29 cellular contexts compared by ENCODE assay signal in the genomic region with DNA sequence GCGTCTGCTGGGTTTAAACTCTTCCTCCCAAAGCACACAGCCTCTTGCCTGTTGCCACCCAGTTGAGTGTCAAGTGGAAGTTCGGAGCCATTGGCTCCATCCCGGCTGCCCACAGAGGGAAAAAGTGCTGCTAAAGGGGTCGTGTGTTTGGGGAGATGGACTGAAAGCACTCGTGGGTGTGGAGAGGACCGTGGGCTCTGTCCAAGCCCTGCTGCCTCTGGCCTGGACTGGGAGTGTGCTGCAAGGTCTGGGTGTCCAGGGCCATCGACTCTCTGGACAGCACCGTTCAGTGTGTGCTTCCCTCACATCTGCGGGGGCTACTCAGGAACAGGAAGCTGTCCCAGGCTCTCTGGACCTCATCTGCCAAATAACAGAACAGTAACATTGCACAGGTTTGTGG.
A peak's percentile ranks its signal among the peaks of the same experiment; 100 is the strongest.
DNase-seq lines count a peak whose midpoint lies in the region; ATAC-seq, FAIRE-seq and TF ChIP-seq lines count a peak whose summit lies in the region.
"Had no signal": no experiment of that assay in that cellular context is flagged by ENCODE, and none has a peak within 500 bp of the region (broad histone marks: within the 10 kb centered on the region; RNA-seq: fewer than 3 reads in every experiment).

No MANE protein-coding gene starts in this region.

- peak; percentile 15 for DNase-seq in CD14-positive monocyte (ENCODE audit: low spot score)
- no peak for DNase-seq in bronchial epithelial cell (ENCODE audit: low read depth)
- peak; percentile 15 for DNase-seq in stomach
- no peak for DNase-seq in NCI-H69 (lab: John Stamatoyannopoulos, UW)
- DNase-seq in activated CD4-positive, alpha-beta memory T cell treated with anti-CD3 and anti-CD28 coated beads, Interleukin-2, amount 10 ng/mL, durations not matched to agents 7 days and 5 days: no peak
- DNase-seq in activated CD8-positive, alpha-beta T cell treated with anti-CD3 and anti-CD28 coated beads for 36 hours: no peak
- DNase-seq: Calu3; CD8-positive, alpha-beta memory T cell; DMS79 treated with DMSO at 0.1 percent for 48 hours; GF-D8; HCEC 1CT; Kasumi-1; MV-4-11; NCI-H1105; NCI-H1436 treated with DMSO at 0.1 percent for 48 hours; NCI-H187 treated with DMSO at 0.1 percent for 48 hours; NCI-H2171 treated with DMSO at 0.1 percent for 48 hours; NCI-H524; NCI-H774; PC-3; SJCRH30 had no signal

- H3K4me3 ChIP-seq in bronchial epithelial cell (ENCODE audit: low read depth, low read length) (no peak overlapping the region), neutrophil (ENCODE audit: low read depth in 1 of 2, low read length in 1 of 2) (peak overlapping the region in 1 of 2 experiments; percentile 54), stomach (no peak overlapping the region)
- H3K4me3 ChIP-seq: A549, GM23338, K562, SJCRH30 had no signal

- peak overlapping the region in 1 of 7 donors; percentile 65 for H3K27ac Mint-ChIP-seq in CD14-positive monocyte
- no peak overlapping the region for H3K27ac Mint-ChIP-seq in activated CD4-positive, alpha-beta memory T cell treated with anti-CD3 and anti-CD28 coated beads, Interleukin-2, amount 10 ng/mL, durations not matched to agents 7 days and 5 days
- H3K27ac Mint-ChIP-seq in activated CD8-positive, alpha-beta T cell treated with anti-CD3 and anti-CD28 coated beads for 36 hours: no peak overlapping the region
- H3K27ac Mint-ChIP-seq: B cell; CD8-positive, alpha-beta memory T cell; GM23338 had no signal

- WGBS in stomach, 5 donors: 70 to 88% (median 85%) methylated on average over 7 to 9 of the region's 9 CpGs

- TF ChIP-seq EP300 in stomach (IDR thresholded peaks at IDR 0.05): no peak

- peaks cover 12 to 30% (median 21%) of the 10 kb centered on the region in 3 donors for H3K27me3 Mint-ChIP-seq in CD14-positive monocyte (ENCODE audit: low read depth in 3 of 3)
- peaks cover 20% of the 10 kb centered on the region for H3K27me3 Mint-ChIP-seq in activated CD4-positive, alpha-beta memory T cell treated with anti-CD3 and anti-CD28 coated beads, Interleukin-2, amount 10 ng/mL, durations not matched to agents 7 days and 5 days
- H3K27me3 Mint-ChIP-seq in activated CD8-positive, alpha-beta T cell treated with anti-CD3 and anti-CD28 coated beads for 36 hours: peaks cover 22% of the 10 kb centered on the region

- H3K4me1 ChIP-seq in neutrophil (ENCODE audit: control insufficient read depth in 1 of 2, insufficient read depth in 1 of 2, low read depth in 1 of 2, low read length in 1 of 2) (peaks cover 12 to 28% of the 10 kb centered on the region in 2 experiments), stomach (peaks cover 1 to 34% (median 19%) of the 10 kb centered on the region in 4 donors)
- H3K4me1 ChIP-seq: A549, SJCRH30 had no signal

- H3K36me3 ChIP-seq in bronchial epithelial cell (ENCODE audit: control insufficient read depth, insufficient read depth, low read length) (no peaks in the 10 kb centered on the region), neutrophil (no peaks in the 10 kb centered on the region), stomach (no peaks in the 10 kb centered on the region)
- H3K36me3 ChIP-seq: SJCRH30 had no signal

- FAIRE-seq in bronchial epithelial cell (lab: Jason Lieb, UNC): peak; percentile 28
- FAIRE-seq: A549, GM12891, HTR-8/SVneo, K562 had no signal

- peaks cover 0 to 3% (median 1%) of the 10 kb centered on the region in 7 donors for H3K9me3 Mint-ChIP-seq in CD14-positive monocyte
- no peaks in the 10 kb centered on the region for H3K9me3 Mint-ChIP-seq in activated CD4-positive, alpha-beta memory T cell treated with anti-CD3 and anti-CD28 coated beads, Interleukin-2, amount 10 ng/mL, durations not matched to agents 7 days and 5 days
- no peaks in the 10 kb centered on the region for H3K9me3 Mint-ChIP-seq in activated CD8-positive, alpha-beta T cell treated with anti-CD3 and anti-CD28 coated beads for 36 hours
- H3K9me3 Mint-ChIP-seq: CD8-positive, alpha-beta memory T cell; GM23338 had no signal

- no peak for TF ChIP-seq POLR2A in stomach (IDR thresholded peaks at IDR 0.05)

- intact Hi-C loops in CD14-positive monocyte (cut with micrococcal nuclease): no loop called here
- intact Hi-C loops in stomach (cut with DNase I; ENCODE audit: low total_unique reads): no loop called here
- intact Hi-C loops in activated CD8-positive, alpha-beta T cell treated with anti-CD3 and anti-CD28 coated beads for 36 hours (cut with micrococcal nuclease): no loop called here

- H3K36me3 Mint-ChIP-seq in CD14-positive monocyte: peaks cover 2 to 3% of the 10 kb centered on the region in 2 donors
- no peaks in the 10 kb centered on the region for H3K36me3 Mint-ChIP-seq in activated CD4-positive, alpha-beta memory T cell treated with anti-CD3 and anti-CD28 coated beads, Interleukin-2, amount 10 ng/mL, durations not matched to agents 7 days and 5 days (ENCODE audit: low read depth)
- H3K36me3 Mint-ChIP-seq in activated CD8-positive, alpha-beta T cell treated with anti-CD3 and anti-CD28 coated beads for 36 hours (ENCODE audit: low read depth): no peaks in the 10 kb centered on the region
- H3K36me3 Mint-ChIP-seq: CD8-positive, alpha-beta memory T cell had no signal

- CTCF ChIA-PET in activated CD4-positive, alpha-beta memory T cell treated with anti-CD3 and anti-CD28 coated beads, Interleukin-2, amount 10 ng/mL, durations not matched to agents 7 days and 5 days (lab: Charles Lee): no interaction called here
- CTCF ChIA-PET in activated CD8-positive, alpha-beta T cell treated with anti-CD3 and anti-CD28 coated beads for 36 hours (lab: Charles Lee): no interaction called here

- H3K27me3 ChIP-seq in bronchial epithelial cell (ENCODE audit: control insufficient read depth, insufficient read depth, low read length): no peaks in the 10 kb centered on the region
- peaks cover 38% of the 10 kb centered on the region for H3K27me3 ChIP-seq in neutrophil
- H3K27me3 ChIP-seq in stomach: peaks cover 0 to 19% (median 8%) of the 10 kb centered on the region in 3 donors
- H3K27me3 ChIP-seq: SJCRH30 had no signal

- TF ChIP-seq CTCF in CD14-positive monocyte (IDR thresholded peaks at IDR 0.05): no peak
- no peak for TF ChIP-seq CTCF in bronchial epithelial cell (IDR thresholded peaks at IDR 0.05; ENCODE audit: insufficient read depth, low read length, severe bottlenecking)
- TF ChIP-seq CTCF in neutrophil (IDR thresholded peaks at IDR 0.05): no peak
- no peak for TF ChIP-seq CTCF in stomach (IDR thresholded peaks at IDR 0.05)
- TF ChIP-seq CTCF in activated CD8-positive, alpha-beta T cell treated with anti-CD3 and anti-CD28 coated beads for 36 hours (IDR thresholded peaks at IDR 0.05): no peak

- peaks cover 43% of the 10 kb centered on the region for H3K4me1 Mint-ChIP-seq in CD14-positive monocyte
- H3K4me1 Mint-ChIP-seq in activated CD4-positive, alpha-beta memory T cell treated with anti-CD3 and anti-CD28 coated beads, Interleukin-2, amount 10 ng/mL, durations not matched to agents 7 days and 5 days: peaks cover 7% of the 10 kb centered on the region
- no peaks in the 10 kb centered on the region for H3K4me1 Mint-ChIP-seq in activated CD8-positive, alpha-beta T cell treated with anti-CD3 and anti-CD28 coated beads for 36 hours (ENCODE audit: low read depth)
- H3K4me1 Mint-ChIP-seq: B cell, GM23338 had no signal

- no peak for ATAC-seq in activated CD8-positive, alpha-beta T cell treated with anti-CD3 and anti-CD28 coated beads for 36 hours
- ATAC-seq: A549, GM23338, K562, PC-3 had no signal

- no peaks in the 10 kb centered on the region for H3K9me3 ChIP-seq in neutrophil
- H3K9me3 ChIP-seq in stomach: no peaks in the 10 kb centered on the region
- H3K9me3 ChIP-seq: A549, SJCRH30 had no signal

- POLR2A ChIA-PET in activated CD4-positive, alpha-beta memory T cell treated with anti-CD3 and anti-CD28 coated beads, Interleukin-2, amount 10 ng/mL, durations not matched to agents 7 days and 5 days (lab: Charles Lee): no interaction called here
- POLR2A ChIA-PET in activated CD8-positive, alpha-beta T cell treated with anti-CD3 and anti-CD28 coated beads for 36 hours (lab: Charles Lee): no interaction called here

- peak overlapping the region; percentile 64 to 82 for H3K4me3 Mint-ChIP-seq in CD14-positive monocyte
- H3K4me3 Mint-ChIP-seq in activated CD4-positive, alpha-beta memory T cell treated with anti-CD3 and anti-CD28 coated beads, Interleukin-2, amount 10 ng/mL, durations not matched to agents 7 days and 5 days: no peak overlapping the region
- no peak overlapping the region for H3K4me3 Mint-ChIP-seq in activated CD8-positive, alpha-beta T cell treated with anti-CD3 and anti-CD28 coated beads for 36 hours
- H3K4me3 Mint-ChIP-seq: B cell, GM23338 had no signal

- H3K27ac ChIP-seq in neutrophil: peak overlapping the region; percentile 13
- H3K27ac ChIP-seq in stomach: no peak overlapping the region
- H3K27ac ChIP-seq: A549, C4-2B, SJCRH30 had no signal

Comparison
In these comparisons a context has a peak if more than half of its experiments do, and no peak if none do; other contexts are left out.
1. DNase-seq: peak in CD14-positive monocyte (single experiment) and stomach (single experiment); none in bronchial epithelial cell (single experiment), NCI-H69 (single experiment), activated CD4-positive, alpha-beta memory T cell treated with anti-CD3 and anti-CD28 coated beads, Interleukin-2, amount 10 ng/mL, durations not matched to agents 7 days and 5 days (single experiment) and activated CD8-positive, alpha-beta T cell treated with anti-CD3 and anti-CD28 coated beads for 36 hours (single experiment).
2. H3K4me3 Mint-ChIP-seq: peak in CD14-positive monocyte (2 of 2); none in activated CD4-positive, alpha-beta memory T cell treated with anti-CD3 and anti-CD28 coated beads, Interleukin-2, amount 10 ng/mL, durations not matched to agents 7 days and 5 days (single experiment) and activated CD8-positive, alpha-beta T cell treated with anti-CD3 and anti-CD28 coated beads for 36 hours (single experiment).